In the genomic region with DNA sequence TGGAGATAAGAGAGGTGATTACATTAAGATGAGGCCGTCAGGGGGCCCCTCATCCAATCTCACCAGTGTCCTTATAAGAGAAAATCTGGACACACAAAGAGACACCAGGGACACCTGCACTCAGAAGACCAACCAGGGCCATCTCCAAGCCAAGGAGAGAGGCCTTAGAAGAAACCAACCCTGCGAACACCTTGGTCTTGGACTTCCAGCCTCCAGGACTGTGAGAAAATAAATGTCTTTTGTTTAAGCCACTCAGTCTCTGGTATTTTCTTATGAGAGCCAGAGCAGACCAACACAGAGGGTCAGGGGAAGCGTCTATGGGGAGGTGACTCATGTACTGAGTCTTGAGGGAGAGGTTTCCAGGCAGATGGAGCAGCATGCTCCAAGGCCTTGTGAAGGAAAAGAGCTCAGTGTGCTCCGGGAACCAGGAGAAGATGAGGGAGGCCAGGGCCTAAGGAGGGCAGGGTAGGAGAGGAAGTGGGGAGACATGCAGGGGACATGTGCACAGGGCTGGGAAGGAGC, we compare ENCODE assay signal across 21 cellular contexts. TPM values are rescaled to one million over a fixed set of nuclear protein-coding genes. Genes with fewer than 3 reads are reported as not detected.
A peak's percentile ranks its signal among the peaks of the same experiment; 100 is the strongest.
DNase-seq lines count a peak whose midpoint lies in the region; ATAC-seq, FAIRE-seq and TF ChIP-seq lines count a peak whose summit lies in the region.
"Had no signal": no experiment of that assay in that cellular context is flagged by ENCODE, and none has a peak within 500 bp of the region (broad histone marks: within the 10 kb centered on the region; RNA-seq: fewer than 3 reads in every experiment).

No MANE protein-coding gene starts in this region.

- peaks cover 32% of the 10 kb centered on the region for H3K36me3 ChIP-seq in CD8-positive, alpha-beta T cell (ENCODE audit: insufficient read depth, low read length)
- H3K36me3 ChIP-seq in brain microvascular endothelial cell (replicated peaks): peaks cover 29% of the 10 kb centered on the region
- H3K36me3 ChIP-seq in kidney (ENCODE audit: control insufficient read depth in 1 of 2, insufficient read depth in 2 of 2, low read length in 2 of 2): peaks cover 13 to 33% of the 10 kb centered on the region in 2 donors

- H3K9me3 ChIP-seq in CD8-positive, alpha-beta T cell (ENCODE audit: low read length): no peaks in the 10 kb centered on the region
- no peaks in the 10 kb centered on the region for H3K9me3 ChIP-seq in kidney (ENCODE audit: control insufficient read depth in 1 of 2, low read length in 2 of 2)
- H3K9me3 ChIP-seq: BLaER1 treated with 17β-estradiol and CSF1 and Interleukin-3, amounts not matched to agents 10 nM and 100 nM; HAP-1; upper lobe of left lung had no signal

- H3K36me3 Mint-ChIP-seq in CD8-positive, alpha-beta T cell: peaks cover 77% of the 10 kb centered on the region
- H3K36me3 Mint-ChIP-seq in naive thymus-derived CD8-positive, alpha-beta T cell: peaks cover 3 to 64% (median 28%) of the 10 kb centered on the region in 3 donors

- POLR2A ChIA-PET in CD8-positive, alpha-beta T cell (lab: Charles Lee): no interaction called here
- POLR2A ChIA-PET in naive thymus-derived CD8-positive, alpha-beta T cell (lab: Charles Lee): interaction anchor here (1.7 kb wide), 1 partner anchor 17 kb away, joined by 4 read pairs; no protein-coding TSS in a partner anchor

- DNase-seq in CD8-positive, alpha-beta T cell: no peak
- DNase-seq in HCEC 1CT: peak; percentile 44
- DNase-seq in brain microvascular endothelial cell: peak; percentile 70
- DNase-seq in naive thymus-derived CD8-positive, alpha-beta T cell: no peak
- DNase-seq in GM13977 (ENCODE audit: low spot score): no peak
- no peak for DNase-seq in ecto neural progenitor cell (ENCODE audit: low spot score)
- no peak for DNase-seq in kidney
- DNase-seq: EL, immature natural killer cell, Kasumi-1, NCI-H2029, NCI-H526, SW 1271, upper lobe of left lung had no signal

- no peak for FAIRE-seq in kidney (lab: Jason Lieb, UNC)
- FAIRE-seq: frontal cortex, GM12892 had no signal

- H3K4me1 Mint-ChIP-seq in CD8-positive, alpha-beta T cell (ENCODE audit: low read depth): peaks cover 60% of the 10 kb centered on the region
- H3K4me1 Mint-ChIP-seq in naive thymus-derived CD8-positive, alpha-beta T cell: peaks cover 45 to 80% (median 66%) of the 10 kb centered on the region in 4 donors

- no peaks in the 10 kb centered on the region for H3K27me3 Mint-ChIP-seq in CD8-positive, alpha-beta T cell (ENCODE audit: low read depth)
- no peaks in the 10 kb centered on the region for H3K27me3 Mint-ChIP-seq in naive thymus-derived CD8-positive, alpha-beta T cell
- H3K27me3 Mint-ChIP-seq: brain, progenitor cell of endocrine pancreas had no signal

- no peaks in the 10 kb centered on the region for H3K27me3 ChIP-seq in CD8-positive, alpha-beta T cell (ENCODE audit: insufficient read depth, low read length)
- H3K27me3 ChIP-seq in brain microvascular endothelial cell (replicated peaks): no peaks in the 10 kb centered on the region
- H3K27me3 ChIP-seq: BLaER1 treated with 17β-estradiol and CSF1 and Interleukin-3, amounts not matched to agents 10 nM and 100 nM; upper lobe of left lung had no signal

- no peaks in the 10 kb centered on the region for H3K9me3 Mint-ChIP-seq in CD8-positive, alpha-beta T cell
- no peaks in the 10 kb centered on the region for H3K9me3 Mint-ChIP-seq in naive thymus-derived CD8-positive, alpha-beta T cell
- H3K9me3 Mint-ChIP-seq: activated T-helper 2 cell treated with anti-CD3 and anti-CD28 coated beads, Interferon-gamma antibody, Interleukin-2, Interleukin-4, amounts not matched to agents 10 μg/mL and 5 μg/mL and 100 μg/mL, durations not matched to agents 14 hours and 24 hours and 36 hours; immature natural killer cell had no signal

- intact Hi-C loops in CD8-positive, alpha-beta T cell (cut with DNase I, micrococcal nuclease): no loop called here
- intact Hi-C loops in kidney (cut with DNase I): no loop called here

- no peak overlapping the region for H3K4me3 ChIP-seq in CD8-positive, alpha-beta T cell (ENCODE audit: low read depth, low read length)
- H3K4me3 ChIP-seq in brain microvascular endothelial cell (ENCODE audit: low read depth, low read length): no peak overlapping the region
- H3K4me3 ChIP-seq in kidney (ENCODE audit: low read length in 2 of 2): no peak overlapping the region
- H3K4me3 ChIP-seq: BLaER1 treated with 17β-estradiol and CSF1 and Interleukin-3, amounts not matched to agents 10 nM and 100 nM; HAP-1; upper lobe of left lung had no signal

- H3K4me1 ChIP-seq in CD8-positive, alpha-beta T cell (ENCODE audit: insufficient read depth, low read length): peaks cover 23% of the 10 kb centered on the region
- peaks cover 12 to 21% of the 10 kb centered on the region in 2 donors for H3K4me1 ChIP-seq in kidney (ENCODE audit: control insufficient read depth in 1 of 2, insufficient read depth in 1 of 2, low read depth in 1 of 2, low read length in 2 of 2)

- H3K9ac ChIP-seq in kidney (ENCODE audit: low read length in 2 of 2): no peak overlapping the region

- in situ Hi-C loops in brain microvascular endothelial cell (cut with HindIII; ENCODE audit: low pct_ligation_motif_present, low sequenced_read_pairs) (no loop called here), GM13977 (cut with MboI; ENCODE audit: low pct_unique_long_range_greater_than_20kb, low sequenced_read_pairs, unreplicated experiment) (no loop called here)

- no peak overlapping the region for H3K27ac ChIP-seq in CD8-positive, alpha-beta T cell (ENCODE audit: low read depth, low read length)
- H3K27ac ChIP-seq in brain microvascular endothelial cell (peak overlapping the region; percentile 47), kidney (ENCODE audit: low read depth in 2 of 2, low read length in 2 of 2) (no peak overlapping the region)
- H3K27ac ChIP-seq: BLaER1 treated with 17β-estradiol and CSF1 and Interleukin-3, amounts not matched to agents 10 nM and 100 nM; upper lobe of left lung had no signal

- H3K4me3 Mint-ChIP-seq in CD8-positive, alpha-beta T cell: no peak overlapping the region
- peak overlapping the region in 4 of 10 donors; percentile 5 to 49 (median 28) for H3K4me3 Mint-ChIP-seq in naive thymus-derived CD8-positive, alpha-beta T cell

- no peak for ATAC-seq in CD8-positive, alpha-beta T cell
- no peak for ATAC-seq in naive thymus-derived CD8-positive, alpha-beta T cell

- H3K27ac Mint-ChIP-seq in CD8-positive, alpha-beta T cell: peak overlapping the region; percentile 24
- H3K27ac Mint-ChIP-seq in naive thymus-derived CD8-positive, alpha-beta T cell: peak overlapping the region in 8 of 10 donors; percentile 41 to 87 (median 72)
- H3K27ac Mint-ChIP-seq: activated T-helper 2 cell treated with anti-CD3 and anti-CD28 coated beads, Interferon-gamma antibody, Interleukin-2, Interleukin-4, amounts not matched to agents 10 μg/mL and 5 μg/mL and 100 μg/mL, durations not matched to agents 14 hours and 24 hours and 36 hours; progenitor cell of endocrine pancreas had no signal

- no peak for TF ChIP-seq CTCF in CD8-positive, alpha-beta T cell (IDR thresholded peaks at IDR 0.05)
- TF ChIP-seq CTCF in brain microvascular endothelial cell (IDR thresholded peaks at IDR 0.05; ENCODE audit: low read depth, low read length, missing control alignments) (no peak), GM13977 (IDR thresholded peaks at IDR 0.05; ENCODE audit: extremely low read depth, insufficient read depth, missing control alignments) (no peak), kidney (IDR thresholded peaks at IDR 0.05; ENCODE audit: borderline replicate concordance, extremely low read depth, insufficient read depth) (no peak)

- CTCF ChIA-PET in CD8-positive, alpha-beta T cell (lab: Charles Lee): interaction anchor here (1.0 to 3.1 kb wide), 2 partner anchors 8 to 11 kb away, joined by 3 to 10 read pairs; no protein-coding TSS in a partner anchor

RNA-seq across cellular contexts. Expression of a gene that starts 5.4 kb away (rescaled TPM):
- total RNA-seq in CD8-positive, alpha-beta T cell: 10 to 100 TPM; 82.8 to 90.3 TPM
- 100 to 1,000 TPM; 209 to 229 TPM for total RNA-seq in naive thymus-derived CD8-positive, alpha-beta T cell
- polyA plus RNA-seq in naive thymus-derived CD8-positive, alpha-beta T cell: 10 to 100 TPM; 41.1 to 51.8 (median 49.7) TPM
- total RNA-seq in kidney: 116 TPM
- 35.3 TPM for polyA plus RNA-seq in kidney (ENCODE audit: insufficient read depth, low read depth, low replicate concordance)

RNA-seq across cellular contexts. Expression of a gene that starts 22.9 kb away (rescaled TPM):
- total RNA-seq in CD8-positive, alpha-beta T cell: 10 to 100 TPM; 67.3 to 76.2 TPM
- total RNA-seq in naive thymus-derived CD8-positive, alpha-beta T cell: 10 to 100 TPM; 79.3 to 82.5 TPM
- polyA plus RNA-seq in naive thymus-derived CD8-positive, alpha-beta T cell: 10 to 100 TPM; 43.6 to 74.9 (median 61.2) TPM
- 130 TPM for total RNA-seq in kidney
- polyA plus RNA-seq in kidney (ENCODE audit: insufficient read depth, low read depth, low replicate concordance): 81.8 TPM

RNA-seq across cellular contexts. Expression of a gene that starts 40.0 kb away (rescaled TPM):
- total RNA-seq in CD8-positive, alpha-beta T cell: not detected
- under 1 TPM in 1 of 2 experiments, not detected in 1; 0.14 TPM for total RNA-seq in naive thymus-derived CD8-positive, alpha-beta T cell
- polyA plus RNA-seq in naive thymus-derived CD8-positive, alpha-beta T cell: not detected
- total RNA-seq in kidney: not detected
- polyA plus RNA-seq in kidney (ENCODE audit: insufficient read depth, low read depth, low replicate concordance): not detected
- total RNA-seq: activated T-helper 2 cell treated with anti-CD3 and anti-CD28 coated beads, Interferon-gamma antibody, Interleukin-2, Interleukin-4, amounts not matched to agents 10 μg/mL and 5 μg/mL and 100 μg/mL, durations not matched to agents 14 hours and 24 hours and 36 hours; frontal cortex; progenitor cell of endocrine pancreas; upper lobe of left lung had no signal
- polyA plus RNA-seq: immature natural killer cell had no signal

Comparison
In these comparisons a context has a peak if more than half of its experiments do, and no peak if none do; other contexts are left out.
1. DNase-seq: peak in HCEC 1CT (single experiment) and brain microvascular endothelial cell (single experiment); none in CD8-positive, alpha-beta T cell (0 of 7), naive thymus-derived CD8-positive, alpha-beta T cell (0 of 10), GM13977 (single experiment), ecto neural progenitor cell (single experiment) and kidney (single experiment).